ENCODE assay signal across 10 cellular contexts in genomic region chr2:226760412-226761194, GRCh38. TPM values are rescaled to one million over a fixed set of nuclear protein-coding genes. Genes with fewer than 3 reads are reported as not detected.
DNase-seq lines count a peak whose midpoint lies in the region; ATAC-seq and TF ChIP-seq lines count a peak whose summit lies in the region.
"Had no signal": no experiment of that assay in that cellular context is flagged by ENCODE, and none has a peak within 500 bp of the region (broad histone marks: within the 10 kb centered on the region; RNA-seq: fewer than 3 reads in every experiment).

No MANE protein-coding gene starts in this region.

- TF ChIP-seq CTCF in astrocyte of the cerebellum (IDR thresholded peaks at IDR 0.05; ENCODE audit: low read depth, low read length, missing control alignments) (no peak), hepatocyte (IDR thresholded peaks at IDR 0.05; ENCODE audit: poor library complexity) (no peak), vagina (IDR thresholded peaks at IDR 0.05) (no peak)

- DNase-seq in Right ventricle myocardium inferior (ENCODE audit: missing footprints) (no peak), cardiac septum (ENCODE audit: low spot score) (no peak), astrocyte of the cerebellum (ENCODE audit: low read depth) (peak; percentile 61), hepatocyte (ENCODE audit: low spot score) (no peak), vagina (ENCODE audit: extremely low spot score in 2 of 2) (no peak), HUDEP-2 (lab: John Stamatoyannopoulos, UW; ENCODE audit: unreplicated experiment in 76 of 76) (no peak), Ammon's horn (ENCODE audit: low spot score) (no peak), RPMI8226 (no peak)
- DNase-seq: AML-193, esophagus squamous epithelium had no signal

- no peak overlapping the region for H2AFZ ChIP-seq in hepatocyte

- H4K20me1 ChIP-seq in hepatocyte (ENCODE audit: insufficient read depth, poor library complexity, severe bottlenecking) = no peaks in the 10 kb centered on the region

- no peak overlapping the region for H3K4me2 ChIP-seq in hepatocyte

- ATAC-seq in Right ventricle myocardium inferior = peak; percentile 74

- 68% methylated on average over 2 of the region's 2 CpGs for WGBS in hepatocyte (ENCODE audit: low lambda C conversion rate, missing lambda C conversion rate)

- TF ChIP-seq POLR2A in vagina (IDR thresholded peaks at IDR 0.05) = no peak

- H3K79me2 ChIP-seq in hepatocyte = peaks cover 87% of the 10 kb centered on the region

- H3K4me1 ChIP-seq in hepatocyte (ENCODE audit: insufficient read depth) = peaks cover 35% of the 10 kb centered on the region
- H3K4me1 ChIP-seq in vagina = peaks cover 52% of the 10 kb centered on the region

- H3K9me3 ChIP-seq in hepatocyte (ENCODE audit: low read depth) (no peaks in the 10 kb centered on the region), vagina (no peaks in the 10 kb centered on the region)
- H3K9me3 ChIP-seq: esophagus squamous epithelium had no signal

- no peak overlapping the region for H3K4me3 ChIP-seq in astrocyte of the cerebellum (ENCODE audit: low read depth, low read length)
- no peak overlapping the region for H3K4me3 ChIP-seq in hepatocyte
- H3K4me3 ChIP-seq in vagina = no peak overlapping the region
- H3K4me3 ChIP-seq: esophagus squamous epithelium had no signal

- in situ Hi-C loops in astrocyte of the cerebellum (cut with HindIII; ENCODE audit: low sequenced_read_pairs) = no loop called here

- no peaks in the 10 kb centered on the region for H3K36me3 ChIP-seq in hepatocyte (replicated peaks; ENCODE audit: insufficient read depth, low read depth)
- H3K36me3 ChIP-seq in vagina = no peaks in the 10 kb centered on the region
- H3K36me3 ChIP-seq: esophagus squamous epithelium had no signal

- intact Hi-C loops in Right ventricle myocardium inferior (cut with DNase I) (no loop called here), cardiac septum (cut with DNase I) (no loop called here), vagina (cut with DNase I) (no loop called here)

- no peaks in the 10 kb centered on the region for H3K9me2 ChIP-seq in hepatocyte (replicated peaks; ENCODE audit: insufficient read depth)

- peak overlapping the region; percentile 27 for H3K27ac ChIP-seq in hepatocyte
- H3K27ac ChIP-seq in vagina = peak overlapping the region; percentile 8

- H3K27me3 ChIP-seq in hepatocyte = no peaks in the 10 kb centered on the region
- H3K27me3 ChIP-seq in vagina = no peaks in the 10 kb centered on the region
- H3K27me3 ChIP-seq: esophagus squamous epithelium had no signal

RNA-seq across cellular contexts. Expression of gene IRS1, which starts 39.0 kb away (rescaled TPM):
- total RNA-seq in Right ventricle myocardium inferior = 15.9 TPM
- total RNA-seq in cardiac septum = 14.0 TPM
- total RNA-seq in hepatocyte = 20.1 and 25.6 TPM in 2 replicates
- 10.9 and 12.5 TPM in 2 replicates for polyA plus RNA-seq in hepatocyte
- 16.9 TPM for total RNA-seq in vagina
